ENCODE assay signal across 15 cellular contexts in the genomic region with DNA sequence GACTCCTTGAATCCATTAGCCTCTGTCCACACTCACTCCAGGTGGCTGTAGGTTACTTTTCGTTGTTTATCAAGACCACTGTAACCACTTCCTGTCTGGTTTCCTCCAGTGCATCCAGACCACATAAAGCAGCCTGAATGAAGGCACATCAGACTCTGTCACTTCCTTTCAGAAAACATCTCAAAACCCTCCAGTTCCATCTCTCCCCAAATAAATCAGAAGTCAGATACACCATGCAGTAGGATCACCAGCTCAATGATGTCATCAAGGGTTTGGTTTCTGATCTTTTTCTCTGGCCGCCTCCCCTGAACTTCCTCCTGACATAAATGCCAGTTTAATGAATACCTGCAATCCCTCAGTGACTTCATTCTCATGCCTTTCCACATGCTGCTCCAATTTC.
A peak's percentile ranks its signal among the peaks of the same experiment; 100 is the strongest.
DNase-seq lines count a peak whose midpoint lies in the region; ATAC-seq, FAIRE-seq and TF ChIP-seq lines count a peak whose summit lies in the region.
"Had no signal": no experiment of that assay in that cellular context is flagged by ENCODE, and none has a peak within 500 bp of the region (broad histone marks: within the 10 kb centered on the region; RNA-seq: fewer than 3 reads in every experiment).

No MANE protein-coding gene starts in this region.

- no peak overlapping the region for H3K27ac ChIP-seq in GM12878 (ENCODE audit: control insufficient read depth, insufficient read depth)

- BruUV-seq in GM12878 (replicated peaks; lab: Mats Ljungman, UMichigan) = no TSS peak

- FAIRE-seq in GM12878 (lab: Jason Lieb, UNC) (no peak), GM12892 (lab: Jason Lieb, UNC) (no peak)
- FAIRE-seq: endothelial cell of umbilical vein had no signal

- 15% methylated on average over 2 of the region's 2 CpGs for WGBS in GM12878 (ENCODE audit: insufficient coverage, insufficient replicate concordance, low lambda C conversion rate, missing lambda C conversion rate)

- no peak overlapping the region for H3K4me3 ChIP-seq in GM12864 (ENCODE audit: low read depth, low read length)
- H3K4me3 ChIP-seq in GM12878 = no peak overlapping the region
- H3K4me3 ChIP-seq: MG63 had no signal

- TF ChIP-seq CTCF in GM12864 (IDR thresholded peaks at IDR 0.05; ENCODE audit: low read depth, low read length, missing control alignments) (no peak), GM12878 (IDR thresholded peaks at IDR 0.05 in 2 of 3, conservative IDR thresholded peaks at IDR 0.05 in 1 of 3; ENCODE audit: control insufficient read depth in 2 of 3, extremely low read depth in 1 of 3, insufficient read depth in 1 of 3, low read depth in 3 of 3, low read length in 3 of 3) (no peak)

- H2AFZ ChIP-seq in GM12878 (ENCODE audit: control insufficient read depth, low read depth, low read length) = no peak overlapping the region

- RAD21 ChIA-PET in GM12878 (lab: Charles Lee; ENCODE audit: unreplicated experiment) = no interaction called here

- H3K27me3 ChIP-seq in GM12878 (replicated peaks in 1 of 2; ENCODE audit: control insufficient read depth in 2 of 2, insufficient read depth in 2 of 2, low read length in 1 of 2) = no peaks in the 10 kb centered on the region
- H3K27me3 ChIP-seq: MG63 had no signal

- H3K4me1 ChIP-seq in GM12878 (ENCODE audit: control insufficient read depth, insufficient read depth, low read length) = peaks cover 6% of the 10 kb centered on the region; the same call in 1 of the 2 replicates

- SMC1A ChIA-PET in GM12878 (lab: Charles Lee; ENCODE audit: uncharacterized antibody, unreplicated experiment) = interaction anchor here (0.8 to 1.4 kb wide), 4 partner anchors 9 to 59 kb away, joined by 3 to 5 read pairs (median 3); no protein-coding TSS in a partner anchor

- TF ChIP-seq RAD21 in GM12878 (IDR thresholded peaks at IDR 0.05; ENCODE audit: insufficient read depth, low read depth, low read length) = no peak

- in situ Hi-C loops in GM12878 (cut with MboI) = no loop called here

- TF ChIP-seq EP300 in GM12878 (IDR thresholded peaks at IDR 0.05; ENCODE audit: borderline replicate concordance in 1 of 2, control insufficient read depth in 1 of 2, low read depth in 2 of 2, low read length in 2 of 2) = peak; percentile 42 to 52; a peak in 2 of 4 replicates

- H3K4me2 ChIP-seq in GM12878 (ENCODE audit: control insufficient read depth, insufficient read depth) = no peak overlapping the region

- TF ChIP-seq POLR2A in GM12878 (IDR thresholded peaks at IDR 0.05; ENCODE audit: low read depth, low read length) (no peak), GM12892 (IDR thresholded peaks at IDR 0.05; ENCODE audit: low read depth, low read length) (no peak)

- POLR2A ChIA-PET in GM12878 (lab: Charles Lee) = no interaction called here

- no peaks in the 10 kb centered on the region for H3K36me3 ChIP-seq in GM12878 (ENCODE audit: control insufficient read depth in 2 of 2, insufficient read depth in 2 of 2, low read length in 1 of 2)
- H3K36me3 ChIP-seq: MG63 had no signal

- no peaks in the 10 kb centered on the region for H3K79me2 ChIP-seq in GM12878 (ENCODE audit: control insufficient read depth, insufficient read depth, low read length)

- CTCF ChIA-PET in GM12878 (lab: Yijun Ruan, JAX) = no interaction called here

- intact Hi-C loops in GM12878 (cut with micrococcal nuclease; ENCODE audit: unreplicated experiment) = loop anchor here (5.0 kb wide), 1 partner anchor 42 kb away; no protein-coding TSS in a partner anchor

- DNase-seq in GM12864 (ENCODE audit: low read depth) = peak; percentile 7
- DNase-seq in GM12878 (ENCODE audit: low read depth, low spot score) = peak; percentile 45
- DNase-seq in stimulated activated CD4-positive, alpha-beta T cell treated with anti-CD3 and anti-CD28 coated beads, Interleukin-2, amount 100 ng/mL, for 48 hours = no peak
- no peak for DNase-seq in NCI-H187 (lab: John Stamatoyannopoulos, UW)
- DNase-seq in GM12892 (ENCODE audit: insufficient read length) = no peak
- no peak for DNase-seq in activated effector memory CD4-positive, alpha-beta T cell treated with Interleukin-2 at 50 U/mL for 16 hours
- DNase-seq: activated CD4-positive, CD25-positive, alpha-beta regulatory T cell; CD8-positive, alpha-beta T cell; islet precursor cell; MG63; PC-3; posterior cingulate gyrus had no signal

- H3K9me3 ChIP-seq in GM12878 (replicated peaks; ENCODE audit: control insufficient read depth, insufficient read depth, low read length) = no peaks in the 10 kb centered on the region; the same call in 1 of the 3 replicates
- H3K9me3 ChIP-seq: MG63 had no signal

- no peaks in the 10 kb centered on the region for H4K20me1 ChIP-seq in GM12878 (ENCODE audit: control insufficient read depth, insufficient read depth)

- no peak overlapping the region for H3K9ac ChIP-seq in GM12878 (ENCODE audit: control insufficient read depth, insufficient read depth, low read length)

- peak; percentile 73 for ATAC-seq in GM19468 (IDR thresholded peaks at IDR 0.05; ENCODE audit: extremely low read depth, unreplicated experiment)
- peak; percentile 92 for ATAC-seq in HG03159 (IDR thresholded peaks at IDR 0.05; ENCODE audit: unreplicated experiment)
- peak; percentile 74 for ATAC-seq in GM12878
- ATAC-seq: CD8-positive, alpha-beta T cell; PC-3 had no signal

TF ChIP-seq in GM12878, 131 proteins besides CTCF, POLR2A, EP300 and RAD21 (continues in another document):
- TF ChIP-seq PAX5 (IDR thresholded peaks at IDR 0.05; ENCODE audit: borderline replicate concordance, low read depth, low read length) = no peak
- no peak for TF ChIP-seq NFXL1 (IDR thresholded peaks at IDR 0.05; ENCODE audit: borderline replicate concordance)
- no peak for TF ChIP-seq EZH2 (IDR thresholded peaks at IDR 0.05; ENCODE audit: borderline replicate concordance, control insufficient read depth, low read depth, low read length)
- no peak for TF ChIP-seq STAT1 (conservative IDR thresholded peaks at IDR 0.05)
- TF ChIP-seq MEF2B (IDR thresholded peaks at IDR 0.05; ENCODE audit: partially characterized antibody, poor library complexity, severe bottlenecking) = no peak
- 0 out of 2 replicates have a peak, but pooled peaks have one; percentile 31 for TF ChIP-seq NBN (IDR thresholded peaks at IDR 0.05)
- no peak for TF ChIP-seq ELK1 (IDR thresholded peaks at IDR 0.05; ENCODE audit: low read depth, low read length)
- TF ChIP-seq USF1 (IDR thresholded peaks at IDR 0.05; ENCODE audit: borderline replicate concordance, extremely low read length, insufficient read depth, low read depth, low read length) = no peak
- peak; percentile 65; the same call in 1 of the 2 replicates for TF ChIP-seq MLLT1 (IDR thresholded peaks at IDR 0.05)
- no peak for TF ChIP-seq BACH1 (IDR thresholded peaks at IDR 0.05; ENCODE audit: borderline replicate concordance)
- no peak for TF ChIP-seq ZZZ3 (IDR thresholded peaks at IDR 0.05; ENCODE audit: control insufficient read depth, insufficient read length, low read depth)
- no peak for TF ChIP-seq SUPT20H (IDR thresholded peaks at IDR 0.05; ENCODE audit: borderline replicate concordance, control insufficient read depth, low read depth, low read length)
- TF ChIP-seq, protein P1, sequence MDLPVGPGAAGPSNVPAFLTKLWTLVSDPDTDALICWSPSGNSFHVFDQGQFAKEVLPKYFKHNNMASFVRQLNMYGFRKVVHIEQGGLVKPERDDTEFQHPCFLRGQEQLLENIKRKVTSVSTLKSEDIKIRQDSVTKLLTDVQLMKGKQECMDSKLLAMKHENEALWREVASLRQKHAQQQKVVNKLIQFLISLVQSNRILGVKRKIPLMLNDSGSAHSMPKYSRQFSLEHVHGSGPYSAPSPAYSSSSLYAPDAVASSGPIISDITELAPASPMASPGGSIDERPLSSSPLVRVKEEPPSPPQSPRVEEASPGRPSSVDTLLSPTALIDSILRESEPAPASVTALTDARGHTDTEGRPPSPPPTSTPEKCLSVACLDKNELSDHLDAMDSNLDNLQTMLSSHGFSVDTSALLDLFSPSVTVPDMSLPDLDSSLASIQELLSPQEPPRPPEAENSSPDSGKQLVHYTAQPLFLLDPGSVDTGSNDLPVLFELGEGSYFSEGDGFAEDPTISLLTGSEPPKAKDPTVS (IDR thresholded peaks at IDR 0.05; ENCODE audit: low read depth, low read length) = no peak

Comparison
In these comparisons a context has a peak if more than half of its experiments do, and no peak if none do; other contexts are left out.
1. DNase-seq: peak in GM12864 (single experiment) and GM12878 (single experiment); none in stimulated activated CD4-positive, alpha-beta T cell treated with anti-CD3 and anti-CD28 coated beads, Interleukin-2, amount 100 ng/mL, for 48 hours (0 of 2), NCI-H187 (0 of 2), GM12892 (single experiment) and activated effector memory CD4-positive, alpha-beta T cell treated with Interleukin-2 at 50 U/mL for 16 hours (single experiment).
2. Peak in every context shown above with its lines, with median percentiles within 50 percentile points of each other: ATAC-seq.